In the genomic region with DNA sequence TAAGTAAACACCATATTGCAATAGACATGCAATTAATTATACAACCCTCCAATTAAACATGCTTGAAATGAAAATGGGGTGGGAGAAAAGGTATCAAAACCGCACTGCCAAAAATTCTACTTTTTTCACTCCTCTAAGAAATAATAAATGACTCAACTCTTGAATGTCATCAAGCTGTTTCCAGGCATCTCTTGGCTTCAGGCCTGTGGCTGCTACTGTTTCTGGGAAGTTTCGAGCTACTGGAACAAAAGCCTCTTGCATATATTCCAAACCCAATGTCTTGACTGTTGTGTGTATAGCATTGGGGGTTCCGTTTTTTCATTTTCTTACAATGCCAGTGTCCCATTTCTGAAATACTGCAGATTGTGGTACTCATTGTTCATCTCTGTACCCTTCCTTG, we compare ENCODE assay signal across 20 cellular contexts.
A peak's percentile ranks its signal among the peaks of the same experiment; 100 is the strongest.
DNase-seq lines count a peak whose midpoint lies in the region; ATAC-seq lines count a peak whose summit lies in the region.
"Had no signal": no experiment of that assay in that cellular context is flagged by ENCODE, and none has a peak within 500 bp of the region (broad histone marks: within the 10 kb centered on the region; RNA-seq: fewer than 3 reads in every experiment).

No MANE protein-coding gene starts in this region.

- H3K27ac ChIP-seq in esophagus (ENCODE audit: low read depth in 2 of 2, low read length in 1 of 2): peak overlapping the region; percentile 33 to 49
- H3K27ac ChIP-seq: BLaER1, RWPE1 had no signal

- H3K27me3 ChIP-seq in esophagus (ENCODE audit: control insufficient read depth in 1 of 2, insufficient read depth in 2 of 2, low read length in 2 of 2): no peaks in the 10 kb centered on the region
- H3K27me3 ChIP-seq: BLaER1 had no signal

- no peaks in the 10 kb centered on the region for H3K36me3 ChIP-seq in esophagus (ENCODE audit: control insufficient read depth in 2 of 2, insufficient read depth in 2 of 2, low read length in 1 of 2)
- H3K36me3 ChIP-seq: BLaER1 had no signal

- H3K4me3 ChIP-seq in esophagus (ENCODE audit: low read depth in 1 of 2, low read length in 2 of 2): no peak overlapping the region
- H3K4me3 ChIP-seq: BLaER1, GM12878 had no signal

- peaks cover 0 to 3% of the 10 kb centered on the region in 2 donors for H3K4me1 ChIP-seq in esophagus (ENCODE audit: control insufficient read depth in 2 of 2, insufficient read depth in 2 of 2, low read length in 1 of 2)
- H3K4me1 ChIP-seq: BLaER1 had no signal

- H3K9me3 ChIP-seq in esophagus (ENCODE audit: control insufficient read depth in 2 of 2, insufficient read depth in 1 of 2, low read depth in 1 of 2, low read length in 1 of 2): peaks cover 0 to 4% of the 10 kb centered on the region in 2 donors
- H3K9me3 ChIP-seq: BLaER1 had no signal

- DNase-seq in Ammon's horn (ENCODE audit: low spot score) (peak; percentile 29), anterior cingulate cortex (lab: John Stamatoyannopoulos, UW) (peak in 33 of 58 donors; percentile 0 to 81 (median 20)), occipital lobe (lab: John Stamatoyannopoulos, UW) (peak; percentile 18), DMS53 (lab: John Stamatoyannopoulos, UW) (no peak)
- DNase-seq: CD4-positive, CD25-positive, alpha-beta regulatory T cell; DMS153; Karpas-422; NCI-H1092 treated with DMSO at 0.1 percent for 48 hours; NCI-H1436; NCI-H2029; NCI-H526 treated with DMSO at 0.1 percent for 48 hours; SHP77 had no signal

- 28 to 45% methylated on average over 3 of the region's 3 CpGs for WGBS in esophagus, 2 donors

- ATAC-seq in HG03432 (IDR thresholded peaks at IDR 0.05; ENCODE audit: unreplicated experiment): no peak
- no peak for ATAC-seq in GM21737 (IDR thresholded peaks at IDR 0.05; ENCODE audit: unreplicated experiment)
- ATAC-seq: GM12878, HepG2, Panc1 had no signal
